In the genomic region with DNA sequence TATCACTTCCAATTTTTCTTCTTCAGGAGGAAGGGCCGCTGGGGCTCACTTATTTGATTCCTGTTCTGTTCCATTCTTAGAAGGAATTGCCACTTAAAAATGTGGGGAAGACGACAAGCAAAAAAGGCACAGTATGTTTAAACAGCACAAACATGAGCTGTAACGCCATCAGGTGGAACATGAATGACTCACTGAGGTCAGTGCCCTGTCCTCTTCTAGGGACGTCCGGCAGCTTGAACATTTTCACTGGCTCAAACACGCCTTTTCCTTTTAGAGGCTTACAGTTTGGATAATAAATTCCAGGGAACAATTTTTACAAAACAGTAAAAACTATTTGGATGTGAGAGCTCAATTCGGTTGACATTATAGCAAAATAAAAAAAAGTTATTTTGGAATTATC, we compare ENCODE assay signal across 5 cellular contexts.
DNase-seq lines count a peak whose midpoint lies in the region; FAIRE-seq and TF ChIP-seq lines count a peak whose summit lies in the region.
"Not testable (repeated sequence)": the region's sequence is repeated elsewhere in the genome, so short reads cannot be mapped to it uniquely, and the experiment has no call there.

No MANE protein-coding gene starts in this region.

- H4K5ac ChIP-seq in H1 (ENCODE audit: insufficient read length, low read depth, low read length): not testable (repeated sequence)

- not testable (repeated sequence) for H3K4me1 Mint-ChIP-seq in MCF 10A (ENCODE audit: insufficient read depth, unreplicated experiment)

- TF ChIP-seq POLR2A in H54 (IDR thresholded peaks at IDR 0.05; ENCODE audit: low read depth, low read length); H1 (IDR thresholded peaks at IDR 0.05; ENCODE audit: control extremely low read depth in 1 of 2, low read depth in 2 of 2, low read length in 2 of 2): not testable (repeated sequence)

- H3K4me2 ChIP-seq in H1 (ENCODE audit: insufficient read depth in 1 of 2, low read depth in 2 of 2, low read length in 2 of 2): not testable (repeated sequence)

- intact Hi-C loops in MCF 10A (cut with micrococcal nuclease): not testable (repeated sequence)

- H3K4me3 ChIP-seq in H1 (ENCODE audit: extremely low read depth in 1 of 4, insufficient read depth in 2 of 4, low read depth in 3 of 4, low read length in 4 of 4): not testable (repeated sequence)

- not testable (repeated sequence) for H3K14ac ChIP-seq in H1 (ENCODE audit: insufficient read length)

- H3K27me3 Mint-ChIP-seq in MCF 10A (ENCODE audit: insufficient read depth, unreplicated experiment): not testable (repeated sequence)

- H3K9me3 Mint-ChIP-seq in MCF 10A (ENCODE audit: unreplicated experiment): not testable (repeated sequence)

- not testable (repeated sequence) for H3K18ac ChIP-seq in H1 (ENCODE audit: extremely low read depth, low read length)

- H4K91ac ChIP-seq in H1 (replicated peaks; ENCODE audit: insufficient read length, low read length): not testable (repeated sequence)

- H2BK15ac ChIP-seq in H1 (ENCODE audit: low read length): not testable (repeated sequence)

- 88% methylated on average over 6 of the region's 7 CpGs; no CpG with 5 or more reads in 1 of the 2 experiments for WGBS in H1 (ENCODE audit: extremely low coverage in 1 of 2, insufficient coverage in 1 of 2, insufficient read length in 1 of 2, insufficient replicate concordance in 2 of 2, low coverage in 1 of 2, low lambda C conversion rate in 2 of 2, missing lambda C conversion rate in 1 of 2), 2 experiments

- not testable (repeated sequence) for TF ChIP-seq CTCF in MCF 10A (IDR thresholded peaks at IDR 0.05; ENCODE audit: unreplicated experiment); H1 (IDR thresholded peaks at IDR 0.05; ENCODE audit: control extremely low read depth in 1 of 3, insufficient read depth in 1 of 3, low read depth in 1 of 3, low read length in 3 of 3)

- BruUV-seq in MCF 10A (replicated peaks; lab: Mats Ljungman, UMichigan): not testable (repeated sequence)

- H2BK12ac ChIP-seq in H1 (ENCODE audit: low read depth, low read length): not testable (repeated sequence)

- H3K36me3 Mint-ChIP-seq in MCF 10A (ENCODE audit: insufficient read depth, unreplicated experiment): not testable (repeated sequence)

- not testable (repeated sequence) for H4K20me1 ChIP-seq in H1 (replicated peaks in 1 of 2; ENCODE audit: control insufficient read depth in 1 of 2, insufficient read depth in 2 of 2, low read length in 2 of 2)

- not testable (repeated sequence) for H2AFZ ChIP-seq in H1 (ENCODE audit: low read length)

- H3K9ac ChIP-seq in H1 (replicated peaks in 1 of 4; ENCODE audit: extremely low read depth in 1 of 4, low read depth in 3 of 4, low read length in 3 of 4): not testable (repeated sequence)

- in situ Hi-C loops in Caki2 (cut with HindIII; ENCODE audit: low pct_unique_long_range_greater_than_20kb, low sequenced_read_pairs): not testable (repeated sequence)

- H3K79me2 ChIP-seq in H1 (ENCODE audit: control insufficient read depth in 1 of 2, insufficient read depth in 2 of 2, low read length in 2 of 2): not testable (repeated sequence)

- not testable (repeated sequence) for H3K36me3 ChIP-seq in H1 (ENCODE audit: control insufficient read depth in 2 of 4, insufficient read depth in 4 of 4, low read length in 3 of 4)

- peak in 1 of 2 experiments; percentile 20; a peak in 2 of 4 replicates for TF ChIP-seq RAD21 in H1 (IDR thresholded peaks at IDR 0.05 in 1 of 2, conservative IDR thresholded peaks at IDR 0.05 in 1 of 2; ENCODE audit: low read depth in 2 of 2, low read length in 2 of 2)

- peak; percentile 21 for DNase-seq in Caki2 (ENCODE audit: low read depth)
- DNase-seq in H54 (ENCODE audit: insufficient read length, low spot score); HTR-8/SVneo (ENCODE audit: insufficient read length, low spot score); H1 (ENCODE audit: low read depth in 1 of 2, low spot score in 2 of 2): not testable (repeated sequence)
- DNase-seq in MCF 10A (ENCODE audit: unreplicated experiment): peak; percentile 29

- not testable (repeated sequence) for H3K4ac ChIP-seq in H1 (replicated peaks; ENCODE audit: insufficient read length, low read depth, low read length)

- H3K4me3 Mint-ChIP-seq in MCF 10A (ENCODE audit: unreplicated experiment): not testable (repeated sequence)

- POLR2A ChIA-PET in MCF 10A (lab: Yijun Ruan, JAX): interaction anchor here (0.7 kb wide), 1 partner anchor 183 kb away, joined by 4 read pairs; no protein-coding TSS in a partner anchor
- POLR2A ChIA-PET in H1 (lab: Charles Lee; ENCODE audit: partially characterized antibody): not testable (repeated sequence)

- CTCF ChIA-PET in MCF 10A (lab: Yijun Ruan, JAX): interaction anchor here (0.8 kb wide), 1 partner anchor 21 kb away, joined by 3 read pairs; no protein-coding TSS in a partner anchor
- CTCF ChIA-PET in H1 (lab: Charles Lee; ENCODE audit: partially characterized antibody): not testable (repeated sequence)

- not testable (repeated sequence) for H3K23me2 ChIP-seq in H1 (ENCODE audit: low read depth, low read length)

- not testable (repeated sequence) for H3K79me1 ChIP-seq in H1 (ENCODE audit: low read depth, low read length)

- FAIRE-seq in H54 (lab: Jason Lieb, UNC): peak; percentile 15
- FAIRE-seq in HTR-8/SVneo (lab: Jason Lieb, UNC): peak; percentile 83
- FAIRE-seq in H1 (lab: Jason Lieb, UNC): peak; percentile 69

- H2BK20ac ChIP-seq in H1 (ENCODE audit: low read length): not testable (repeated sequence)

- H3K27me3 ChIP-seq in H1 (replicated peaks in 1 of 4; ENCODE audit: control insufficient read depth in 3 of 4, extremely low read depth in 1 of 4, insufficient read depth in 3 of 4, low read length in 3 of 4): not testable (repeated sequence)

- H2BK120ac ChIP-seq in H1 (replicated peaks; ENCODE audit: low read depth, low read length): not testable (repeated sequence)

- H2BK5ac ChIP-seq in H1 (ENCODE audit: low read depth, low read length): not testable (repeated sequence)

- not testable (repeated sequence) for H3K27ac ChIP-seq in H1 (ENCODE audit: low read depth, low read length)

- H2AK5ac ChIP-seq in H1 (ENCODE audit: low read depth, low read length): not testable (repeated sequence)

- not testable (repeated sequence) for H4K8ac ChIP-seq in H1 (ENCODE audit: extremely low read depth, insufficient read depth, low read length)

- not testable (repeated sequence) for H3K56ac ChIP-seq in H1 (replicated peaks; ENCODE audit: insufficient read length, low read depth, low read length)

- not testable (repeated sequence) for TF ChIP-seq EP300 in H1 (IDR thresholded peaks at IDR 0.05; ENCODE audit: borderline replicate concordance in 1 of 2, low read depth in 2 of 2, low read length in 2 of 2)

- H3K23ac ChIP-seq in H1 (ENCODE audit: insufficient read length): not testable (repeated sequence)

- not testable (repeated sequence) for H3K4me1 ChIP-seq in H1 (replicated peaks in 1 of 4; ENCODE audit: control insufficient read depth in 3 of 4, insufficient read depth in 4 of 4, low read length in 3 of 4)

- not testable (repeated sequence) for H3K27ac Mint-ChIP-seq in MCF 10A (ENCODE audit: low read depth, unreplicated experiment)

- H3K9me3 ChIP-seq in H1 (ENCODE audit: insufficient read depth in 2 of 2, low read depth in 1 of 2, low read length in 1 of 2): not testable (repeated sequence)
